Comparison of ENCODE assay signal across 8 cellular contexts in the genomic region with DNA sequence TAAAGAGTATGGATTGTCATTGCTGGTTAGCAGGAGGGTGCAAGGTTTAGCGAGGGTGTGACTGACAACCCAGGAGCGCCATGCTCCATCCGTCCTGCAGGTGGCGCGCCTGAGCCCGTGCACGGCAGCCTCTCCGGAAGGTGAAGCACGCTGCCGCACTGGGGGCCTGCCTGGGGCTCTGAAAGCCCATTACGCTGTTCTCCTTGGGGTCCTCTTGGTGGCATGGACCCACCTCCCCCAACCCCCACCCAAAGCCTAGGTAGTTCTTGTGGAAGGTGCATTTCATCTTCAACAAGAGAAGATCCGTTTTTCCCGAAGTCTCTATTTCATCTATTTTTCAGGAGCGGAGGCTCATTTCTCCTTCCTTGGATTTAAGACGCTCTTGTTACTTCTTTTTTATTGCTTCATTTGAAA.
DNase-seq lines count a peak whose midpoint lies in the region; ATAC-seq and FAIRE-seq lines count a peak whose summit lies in the region.

No MANE protein-coding gene starts in this region.

- no peaks in the 10 kb centered on the region for H3K36me3 Mint-ChIP-seq in activated naive CD8-positive, alpha-beta T cell treated with anti-CD3 and anti-CD28 coated beads, Interleukin-2, amount 10 ng/mL, durations not matched to agents 7 days and 5 days

- peaks cover 8% of the 10 kb centered on the region for H3K9me3 Mint-ChIP-seq in activated naive CD8-positive, alpha-beta T cell treated with anti-CD3 and anti-CD28 coated beads, Interleukin-2, amount 10 ng/mL, durations not matched to agents 7 days and 5 days

- peak; percentile 58 for FAIRE-seq in GM18507 (lab: Jason Lieb, UNC)

- H3K27ac Mint-ChIP-seq in activated naive CD8-positive, alpha-beta T cell treated with anti-CD3 and anti-CD28 coated beads, Interleukin-2, amount 10 ng/mL, durations not matched to agents 7 days and 5 days: no peak overlapping the region

- in situ Hi-C loops in SK-MEL-5 (cut with HindIII; ENCODE audit: low pct_unique_long_range_greater_than_20kb, low sequenced_read_pairs): no loop called here

- peaks cover 41% of the 10 kb centered on the region for H3K27me3 Mint-ChIP-seq in activated naive CD8-positive, alpha-beta T cell treated with anti-CD3 and anti-CD28 coated beads, Interleukin-2, amount 10 ng/mL, durations not matched to agents 7 days and 5 days

- peak; percentile 58 for ATAC-seq in activated naive CD8-positive, alpha-beta T cell treated with anti-CD3 and anti-CD28 coated beads, Interleukin-2, amount 10 ng/mL, durations not matched to agents 7 days and 5 days (ENCODE audit: low read depth)

- POLR2A ChIA-PET in activated naive CD8-positive, alpha-beta T cell treated with anti-CD3 and anti-CD28 coated beads, Interleukin-2, amount 10 ng/mL, durations not matched to agents 7 days and 5 days (lab: Charles Lee): no interaction called here

- no peak overlapping the region for H3K4me3 Mint-ChIP-seq in activated naive CD8-positive, alpha-beta T cell treated with anti-CD3 and anti-CD28 coated beads, Interleukin-2, amount 10 ng/mL, durations not matched to agents 7 days and 5 days

- DNase-seq in GM18507 (ENCODE audit: extremely low spot score, insufficient read length, low read depth) (peak; percentile 32), SK-MEL-5 (ENCODE audit: low read depth, low spot score) (peak; percentile 43), iPS-NIHi7 (ENCODE audit: extremely low spot score) (peak; percentile 89), kidney glomerular epithelial cell (lab: John Stamatoyannopoulos, UW) (no peak), pons (ENCODE audit: low spot score) (no peak), NCI-H345 treated with DMSO at 0.1 percent for 48 hours (lab: John Stamatoyannopoulos, UW; ENCODE audit: unreplicated experiment) (no peak)
- peak; percentile 78 for DNase-seq in activated naive CD8-positive, alpha-beta T cell treated with anti-CD3 and anti-CD28 coated beads, Interleukin-2, amount 10 ng/mL, durations not matched to agents 7 days and 5 days
- peak; percentile 41 to 70 for DNase-seq in stimulated activated CD4-positive, alpha-beta T cell treated with anti-CD3 and anti-CD28 coated beads, Interleukin-4, amount 100 ng/mL, for 48 hours (ENCODE audit: low read depth in 2 of 2)

- H3K4me1 Mint-ChIP-seq in activated naive CD8-positive, alpha-beta T cell treated with anti-CD3 and anti-CD28 coated beads, Interleukin-2, amount 10 ng/mL, durations not matched to agents 7 days and 5 days: peaks cover 11% of the 10 kb centered on the region

Comparison
In these comparisons a context has a peak if more than half of its experiments do, and no peak if none do; other contexts are left out.
1. DNase-seq: peak in GM18507 (single experiment), SK-MEL-5 (single experiment), activated naive CD8-positive, alpha-beta T cell treated with anti-CD3 and anti-CD28 coated beads, Interleukin-2, amount 10 ng/mL, durations not matched to agents 7 days and 5 days (single experiment), iPS-NIHi7 (single experiment) and stimulated activated CD4-positive, alpha-beta T cell treated with anti-CD3 and anti-CD28 coated beads, Interleukin-4, amount 100 ng/mL, for 48 hours (2 of 2); none in kidney glomerular epithelial cell (single experiment), pons (single experiment) and NCI-H345 treated with DMSO at 0.1 percent for 48 hours (single experiment).